In genomic region chr17:78118801-78119241, GRCh38 we compare ENCODE assay signal across 17 cellular contexts.
"Had no signal": no experiment of that assay in that cellular context is flagged by ENCODE, and none has a peak within 500 bp of the region (broad histone marks: within the 10 kb centered on the region; RNA-seq: fewer than 3 reads in every experiment).

No MANE protein-coding gene starts in this region.

- ATAC-seq: left ventricle myocardium superior; naive thymus-derived CD8-positive, alpha-beta T cell; stimulated activated memory B cell treated with anti-CD40 and anti-IgM and Interleukin-4, amounts not matched to agents 10 μg/mL and 1 μg/mL and 100 μg/mL, for 72 hours had no signal

- H3K27me3 Mint-ChIP-seq: activated B cell treated with CpG ODN at 0.5 μM for 24 hours; activated naive CD8-positive, alpha-beta T cell treated with anti-CD3 and anti-CD28 coated beads, Interleukin-2, amount 10 ng/mL, durations not matched to agents 7 days and 5 days; naive thymus-derived CD8-positive, alpha-beta T cell; stimulated activated memory B cell treated with anti-CD40 and anti-IgM and Interleukin-4, amounts not matched to agents 10 μg/mL and 1 μg/mL and 100 μg/mL, for 72 hours; type B pancreatic cell had no signal

- H3K27me3 ChIP-seq: brain microvascular endothelial cell had no signal

- DNase-seq: activated B cell treated with CpG ODN at 0.5 μM for 24 hours; activated CD4-positive, alpha-beta T cell treated with anti-CD3 and anti-CD28 coated beads for 48 hours; activated naive CD4-positive, alpha-beta T cell; activated naive CD8-positive, alpha-beta T cell treated with anti-CD3 and anti-CD28 coated beads, Interleukin-2, amount 10 ng/mL, durations not matched to agents 7 days and 5 days; anterior cingulate cortex; brain microvascular endothelial cell; cortex of kidney; effector CD8-positive, alpha-beta T cell; foreskin fibroblast; glutamatergic neuron; hypothalamus; left ventricle myocardium superior; mesenchymal stem cell; stimulated activated CD4-positive, alpha-beta T cell treated with anti-CD3 and anti-CD28 coated beads, Interleukin-2, amount 100 ng/mL, for 48 hours had no signal

- H3K9me3 Mint-ChIP-seq: activated B cell treated with CpG ODN at 0.5 μM for 24 hours; activated naive CD8-positive, alpha-beta T cell treated with anti-CD3 and anti-CD28 coated beads, Interleukin-2, amount 10 ng/mL, durations not matched to agents 7 days and 5 days; naive thymus-derived CD8-positive, alpha-beta T cell; stimulated activated memory B cell treated with anti-CD40 and anti-IgM and Interleukin-4, amounts not matched to agents 10 μg/mL and 1 μg/mL and 100 μg/mL, for 72 hours; type B pancreatic cell had no signal

- H3K27ac ChIP-seq: brain microvascular endothelial cell had no signal

- H3K4me3 Mint-ChIP-seq: activated B cell treated with CpG ODN at 0.5 μM for 24 hours; stimulated activated memory B cell treated with anti-CD40 and anti-IgM and Interleukin-4, amounts not matched to agents 10 μg/mL and 1 μg/mL and 100 μg/mL, for 72 hours; type B pancreatic cell had no signal

- H3K27ac Mint-ChIP-seq: activated B cell treated with CpG ODN at 0.5 μM for 24 hours, type B pancreatic cell had no signal
